In genomic region chr9:131402073-131402472, GRCh38 we compare ENCODE assay signal across 8 cellular contexts. TPM values are rescaled to one million over a fixed set of nuclear protein-coding genes. Genes with fewer than 3 reads are reported as not detected.
DNase-seq lines count a peak whose midpoint lies in the region; ATAC-seq and TF ChIP-seq lines count a peak whose summit lies in the region.

No MANE protein-coding gene starts in this region.

- peaks cover 93% of the 10 kb centered on the region for H3F3A ChIP-seq in neural progenitor cell (ENCODE audit: low read depth)

- POLR2A ChIA-PET in CD4-positive, alpha-beta T cell (lab: Charles Lee), result interaction anchor here (1.3 kb wide), 1 partner anchor 29 kb away, joined by 5 read pairs; no protein-coding TSS in a partner anchor

- peak overlapping the region; percentile 77 for H3K4me3 Mint-ChIP-seq in CD4-positive, alpha-beta T cell
- peak overlapping the region; percentile 57 for H3K4me3 Mint-ChIP-seq in neural progenitor cell

- H3K9me3 Mint-ChIP-seq in CD4-positive, alpha-beta T cell, result no peaks in the 10 kb centered on the region
- H3K9me3 Mint-ChIP-seq in neural progenitor cell, result no peaks in the 10 kb centered on the region

- H3K27me3 ChIP-seq in CD4-positive, alpha-beta T cell (ENCODE audit: control insufficient read depth, insufficient read depth, low read length), result no peaks in the 10 kb centered on the region
- no peaks in the 10 kb centered on the region for H3K27me3 ChIP-seq in neural progenitor cell

- H3K4me1 Mint-ChIP-seq in CD4-positive, alpha-beta T cell (ENCODE audit: low read depth), result peaks cover 87% of the 10 kb centered on the region
- peaks cover 81% of the 10 kb centered on the region for H3K4me1 Mint-ChIP-seq in neural progenitor cell

- H3K4me2 ChIP-seq in neural progenitor cell, result peak overlapping the region; percentile 66

- H4K20me1 ChIP-seq in neural progenitor cell (ENCODE audit: low read depth), result peaks cover 100% of the 10 kb centered on the region

- no peak overlapping the region for H3K27ac ChIP-seq in CD4-positive, alpha-beta T cell (ENCODE audit: low read depth, low read length)
- H3K27ac ChIP-seq in coronary artery, result peak overlapping the region; percentile 71 to 76
- peak overlapping the region; percentile 77 for H3K27ac ChIP-seq in neural progenitor cell

- H3K4me1 ChIP-seq in neural progenitor cell, result peaks cover 90% of the 10 kb centered on the region

- no peak for DNase-seq in CD4-positive, alpha-beta T cell
- peak; percentile 54 for DNase-seq in NCI-H2196 (lab: John Stamatoyannopoulos, UW; ENCODE audit: unreplicated experiment)
- no peak for DNase-seq in coronary artery (ENCODE audit: low spot score)
- DNase-seq in neural progenitor cell (ENCODE audit: low spot score), result no peak
- DNase-seq in superior temporal gyrus (ENCODE audit: extremely low spot score), result no peak
- no peak for DNase-seq in NCI-H146 (lab: John Stamatoyannopoulos, UW)

- no peaks in the 10 kb centered on the region for H3K9me3 ChIP-seq in CD4-positive, alpha-beta T cell (ENCODE audit: control insufficient read depth, low read length)
- H3K9me3 ChIP-seq in neural progenitor cell (ENCODE audit: low read depth), result no peaks in the 10 kb centered on the region

- intact Hi-C loops in CD4-positive, alpha-beta T cell (cut with DNase I, micrococcal nuclease), result no loop called here

- no peaks in the 10 kb centered on the region for H3K36me3 ChIP-seq in neural progenitor cell

- CTCF ChIA-PET in CD4-positive, alpha-beta T cell (lab: Charles Lee), result no interaction called here

- no peak for ATAC-seq in CD4-positive, alpha-beta T cell (ENCODE audit: poor library complexity)
- ATAC-seq in GM21360 (IDR thresholded peaks at IDR 0.05; ENCODE audit: unreplicated experiment) (no peak), GM19463 (IDR thresholded peaks at IDR 0.05; ENCODE audit: unreplicated experiment) (no peak)

- H2AFZ ChIP-seq in neural progenitor cell (replicated peaks), result no peak overlapping the region

- no peak overlapping the region for H3K9ac ChIP-seq in neural progenitor cell

- peak overlapping the region; percentile 54 for H3K4me3 ChIP-seq in coronary artery
- H3K4me3 ChIP-seq in neural progenitor cell, result peak overlapping the region; percentile 27

- peak overlapping the region; percentile 83 for H3K27ac Mint-ChIP-seq in CD4-positive, alpha-beta T cell
- peak overlapping the region; percentile 72 for H3K27ac Mint-ChIP-seq in neural progenitor cell

- TF ChIP-seq CTCF in CD4-positive, alpha-beta T cell (IDR thresholded peaks at IDR 0.05), result no peak
- TF ChIP-seq CTCF in coronary artery (IDR thresholded peaks at IDR 0.05) (no peak), neural progenitor cell (IDR thresholded peaks at IDR 0.05) (no peak)

- no peaks in the 10 kb centered on the region for H3K27me3 Mint-ChIP-seq in CD4-positive, alpha-beta T cell
- H3K27me3 Mint-ChIP-seq in neural progenitor cell (ENCODE audit: insufficient read depth, low read depth), result peaks cover 4% of the 10 kb centered on the region

- H3K79me2 ChIP-seq in neural progenitor cell (ENCODE audit: low read depth), result peaks cover 100% of the 10 kb centered on the region

- H3K36me3 Mint-ChIP-seq in CD4-positive, alpha-beta T cell (ENCODE audit: low read depth), result peaks cover 18% of the 10 kb centered on the region
- peaks cover 3% of the 10 kb centered on the region for H3K36me3 Mint-ChIP-seq in neural progenitor cell

RNA-seq across cellular contexts. Expression of gene PRRC2B, which starts 8.2 kb away (rescaled TPM):
- 100 to 1,000 TPM; 256 to 268 TPM for total RNA-seq in CD4-positive, alpha-beta T cell
- 139 and 148 TPM in 2 replicates for total RNA-seq in neural progenitor cell (ENCODE audit: low replicate concordance)
